In genomic region chr10:43203491-43204393, GRCh38 we compare ENCODE assay signal across 8 cellular contexts.
A peak's percentile ranks its signal among the peaks of the same experiment; 100 is the strongest.
DNase-seq lines count a peak whose midpoint lies in the region; ATAC-seq lines count a peak whose summit lies in the region.

No MANE protein-coding gene starts in this region.

- DNase-seq in DMS153 treated with DMSO at 0.1 percent for 48 hours (lab: John Stamatoyannopoulos, UW; ENCODE audit: unreplicated experiment) (peak; percentile 50), amniotic epithelial cell (ENCODE audit: low read depth) (peak; percentile 30), left kidney (ENCODE audit: low read depth, low spot score) (peak; percentile 64), SW480 (ENCODE audit: low spot score) (no peak)

- ATAC-seq in HG03280 (IDR thresholded peaks at IDR 0.05; ENCODE audit: unreplicated experiment) = peak; percentile 32
- no peak for ATAC-seq in HG03095 (IDR thresholded peaks at IDR 0.05; ENCODE audit: unreplicated experiment)
- no peak for ATAC-seq in GM19035 (IDR thresholded peaks at IDR 0.05; ENCODE audit: unreplicated experiment)
- ATAC-seq in GM21786 (IDR thresholded peaks at IDR 0.05; ENCODE audit: unreplicated experiment) = no peak
